ENCODE assay signal across 1 cellular context in the genomic region with DNA sequence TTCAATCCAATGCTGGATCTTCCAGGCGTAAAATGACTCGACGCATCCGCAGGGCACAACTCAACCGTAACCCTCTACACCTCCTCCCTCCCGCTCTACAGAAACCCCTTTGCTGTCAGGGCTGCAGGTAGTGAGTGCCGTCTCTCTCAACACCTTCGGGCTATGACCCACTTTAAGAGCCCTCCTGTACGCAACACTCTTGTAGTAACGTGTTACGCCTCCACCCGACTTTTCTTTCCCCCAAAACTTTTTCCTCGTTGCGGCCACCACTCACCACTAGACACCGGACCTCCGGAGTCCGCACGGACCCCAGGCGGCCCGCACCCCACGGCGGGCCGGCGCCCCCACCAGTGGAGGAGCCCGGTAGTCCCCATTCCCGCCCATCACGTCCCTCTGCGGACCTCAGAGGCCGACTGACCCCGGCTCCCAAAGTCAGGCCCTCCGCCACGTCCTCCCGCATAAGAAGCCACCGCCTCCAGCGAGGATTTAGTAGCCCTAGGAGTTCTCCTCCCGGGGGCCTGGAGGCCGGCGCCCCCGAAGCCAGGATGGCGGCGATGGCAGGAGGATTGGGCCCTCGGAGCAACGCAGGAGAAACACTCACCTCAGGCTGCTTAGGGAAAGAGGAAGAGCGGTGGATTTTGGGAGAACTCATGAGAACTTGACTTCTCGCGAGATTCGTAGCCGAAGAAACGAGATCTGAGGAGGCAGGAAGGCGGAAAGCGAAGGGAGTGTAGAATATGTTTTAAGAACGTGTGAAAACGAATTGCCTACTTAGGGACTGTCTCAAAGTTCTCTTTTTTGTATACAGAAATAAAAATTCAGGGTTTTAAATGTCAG.
TF ChIP-seq lines count a peak whose summit lies in the region.

A gene (minus strand): TSS at position 609 of the 837 bp plus-strand sequence.

TF ChIP-seq in K562, 482 proteins besides CTCF, POLR2A, EP300 and RAD21 (continued from another document and continues in another):
- TF ChIP-seq, protein P1, sequence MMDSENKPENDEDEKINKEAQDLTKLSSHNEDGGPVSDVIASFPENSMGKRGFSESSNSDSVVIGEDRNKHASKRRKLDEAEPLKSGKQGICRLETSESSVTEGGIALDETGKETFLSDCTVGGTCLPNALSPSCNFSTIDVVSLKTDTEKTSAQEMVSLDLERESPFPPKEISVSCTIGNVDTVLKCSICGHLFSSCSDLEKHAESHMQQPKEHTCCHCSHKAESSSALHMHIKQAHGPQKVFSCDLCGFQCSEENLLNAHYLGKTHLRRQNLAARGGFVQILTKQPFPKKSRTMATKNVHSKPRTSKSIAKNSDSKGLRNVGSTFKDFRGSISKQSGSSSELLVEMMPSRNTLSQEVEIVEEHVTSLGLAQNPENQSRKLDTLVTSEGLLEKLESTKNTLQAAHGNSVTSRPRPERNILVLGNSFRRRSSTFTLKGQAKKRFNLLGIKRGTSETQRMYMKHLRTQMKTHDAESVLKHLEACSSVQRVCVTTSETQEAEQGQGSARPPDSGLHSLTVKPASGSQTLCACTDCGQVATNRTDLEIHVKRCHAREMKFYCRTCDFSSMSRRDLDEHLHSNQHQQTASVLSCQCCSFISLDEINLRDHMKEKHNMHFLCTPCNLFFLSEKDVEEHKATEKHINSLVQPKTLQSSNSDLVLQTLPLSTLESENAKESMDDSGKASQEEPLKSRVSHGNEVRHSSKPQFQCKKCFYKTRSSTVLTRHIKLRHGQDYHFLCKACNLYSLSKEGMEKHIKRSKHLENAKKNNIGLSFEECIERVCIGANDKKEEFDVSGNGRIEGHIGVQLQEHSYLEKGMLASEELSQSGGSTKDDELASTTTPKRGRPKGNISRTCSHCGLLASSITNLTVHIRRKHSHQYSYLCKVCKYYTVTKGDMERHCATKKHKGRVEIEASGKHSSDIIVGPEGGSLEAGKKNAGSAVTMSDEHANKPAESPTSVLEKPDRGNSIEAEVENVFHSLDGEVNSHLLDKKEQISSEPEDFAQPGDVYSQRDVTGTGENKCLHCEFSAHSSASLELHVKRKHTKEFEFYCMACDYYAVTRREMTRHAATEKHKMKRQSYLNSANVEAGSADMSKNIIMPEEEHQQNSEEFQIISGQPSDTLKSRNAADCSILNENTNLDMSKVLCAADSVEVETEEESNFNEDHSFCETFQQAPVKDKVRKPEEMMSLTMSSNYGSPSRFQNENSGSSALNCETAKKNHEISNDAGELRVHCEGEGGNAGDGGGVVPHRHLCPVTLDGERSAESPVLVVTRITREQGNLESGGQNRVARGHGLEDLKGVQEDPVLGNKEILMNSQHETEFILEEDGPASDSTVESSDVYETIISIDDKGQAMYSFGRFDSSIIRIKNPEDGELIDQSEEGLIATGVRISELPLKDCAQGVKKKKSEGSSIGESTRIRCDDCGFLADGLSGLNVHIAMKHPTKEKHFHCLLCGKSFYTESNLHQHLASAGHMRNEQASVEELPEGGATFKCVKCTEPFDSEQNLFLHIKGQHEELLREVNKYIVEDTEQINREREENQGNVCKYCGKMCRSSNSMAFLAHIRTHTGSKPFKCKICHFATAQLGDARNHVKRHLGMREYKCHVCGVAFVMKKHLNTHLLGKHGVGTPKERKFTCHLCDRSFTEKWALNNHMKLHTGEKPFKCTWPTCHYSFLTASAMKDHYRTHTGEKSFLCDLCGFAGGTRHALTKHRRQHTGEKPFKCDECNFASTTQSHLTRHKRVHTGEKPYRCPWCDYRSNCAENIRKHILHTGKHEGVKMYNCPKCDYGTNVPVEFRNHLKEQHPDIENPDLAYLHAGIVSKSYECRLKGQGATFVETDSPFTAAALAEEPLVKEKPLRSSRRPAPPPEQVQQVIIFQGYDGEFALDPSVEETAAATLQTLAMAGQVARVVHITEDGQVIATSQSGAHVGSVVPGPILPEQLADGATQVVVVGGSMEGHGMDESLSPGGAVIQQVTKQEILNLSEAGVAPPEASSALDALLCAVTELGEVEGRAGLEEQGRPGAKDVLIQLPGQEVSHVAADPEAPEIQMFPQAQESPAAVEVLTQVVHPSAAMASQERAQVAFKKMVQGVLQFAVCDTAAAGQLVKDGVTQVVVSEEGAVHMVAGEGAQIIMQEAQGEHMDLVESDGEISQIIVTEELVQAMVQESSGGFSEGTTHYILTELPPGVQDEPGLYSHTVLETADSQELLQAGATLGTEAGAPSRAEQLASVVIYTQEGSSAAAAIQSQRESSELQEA (IDR thresholded peaks at IDR 0.05; ENCODE audit: low read depth): no peak
- TF ChIP-seq, protein P2, sequence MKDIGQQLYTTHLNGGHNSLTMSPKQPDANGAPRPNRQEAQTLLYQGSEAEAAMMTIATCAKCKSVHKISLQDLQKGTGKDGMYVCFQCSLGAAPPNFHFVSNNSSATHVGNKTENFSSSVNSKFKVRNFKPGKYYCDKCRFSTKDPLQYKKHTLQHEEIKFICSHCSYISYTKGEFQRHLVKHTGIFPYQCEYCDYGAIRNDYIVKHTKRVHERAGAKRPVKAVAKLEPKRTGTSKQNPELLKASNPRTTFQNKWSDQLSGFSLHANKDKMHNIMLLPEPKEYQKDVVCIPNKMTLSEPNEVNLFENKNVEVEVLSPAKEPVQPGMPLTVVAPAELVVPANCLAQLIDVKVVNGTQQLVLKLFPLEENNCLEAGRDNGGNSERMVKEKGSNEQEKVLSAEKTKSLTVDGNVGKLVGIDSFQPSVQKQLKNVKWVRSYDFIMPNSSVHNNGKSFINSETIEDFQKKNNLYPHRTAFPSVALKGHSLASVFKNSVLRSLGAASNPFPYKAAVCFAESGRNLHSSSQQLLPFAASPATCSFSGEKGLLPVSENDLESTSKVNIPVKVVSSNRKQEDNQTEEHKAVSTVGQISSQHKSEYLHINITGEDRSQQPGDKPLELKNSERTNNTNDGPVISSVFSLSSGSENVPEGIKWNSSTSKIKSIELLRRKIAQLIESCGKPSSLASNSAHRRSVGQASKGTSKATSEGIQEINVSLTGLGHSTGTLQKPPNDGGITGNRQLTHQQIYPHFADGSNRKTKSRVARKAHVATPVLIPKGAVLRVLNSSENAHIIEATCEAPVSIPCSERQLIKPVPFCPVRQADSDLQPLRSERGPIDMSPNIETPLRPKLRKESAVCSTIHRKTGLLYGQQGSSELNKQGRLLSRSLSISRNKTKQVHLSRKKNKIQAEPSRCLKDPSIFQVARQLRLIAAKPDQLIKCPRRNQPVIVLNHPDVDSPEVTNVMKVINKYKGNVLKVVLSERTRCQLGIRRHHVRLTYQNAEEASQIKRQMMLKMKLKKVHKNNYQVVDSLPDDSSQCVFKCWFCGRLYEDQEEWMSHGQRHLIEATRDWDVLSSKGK (CRISPR knock-in tag; IDR thresholded peaks at IDR 0.05): no peak
- TF ChIP-seq ZNF224 (CRISPR knock-in tag; IDR thresholded peaks at IDR 0.05): no peak
- no peak for TF ChIP-seq YBX1 (IDR thresholded peaks at IDR 0.05)
- TF ChIP-seq, protein P3, sequence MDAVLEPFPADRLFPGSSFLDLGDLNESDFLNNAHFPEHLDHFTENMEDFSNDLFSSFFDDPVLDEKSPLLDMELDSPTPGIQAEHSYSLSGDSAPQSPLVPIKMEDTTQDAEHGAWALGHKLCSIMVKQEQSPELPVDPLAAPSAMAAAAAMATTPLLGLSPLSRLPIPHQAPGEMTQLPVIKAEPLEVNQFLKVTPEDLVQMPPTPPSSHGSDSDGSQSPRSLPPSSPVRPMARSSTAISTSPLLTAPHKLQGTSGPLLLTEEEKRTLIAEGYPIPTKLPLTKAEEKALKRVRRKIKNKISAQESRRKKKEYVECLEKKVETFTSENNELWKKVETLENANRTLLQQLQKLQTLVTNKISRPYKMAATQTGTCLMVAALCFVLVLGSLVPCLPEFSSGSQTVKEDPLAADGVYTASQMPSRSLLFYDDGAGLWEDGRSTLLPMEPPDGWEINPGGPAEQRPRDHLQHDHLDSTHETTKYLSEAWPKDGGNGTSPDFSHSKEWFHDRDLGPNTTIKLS (IDR thresholded peaks at IDR 0.05; ENCODE audit: borderline replicate concordance, low read depth): peak; percentile 83; the same call in 1 of the 2 replicates
- TF ChIP-seq ZNF121 (CRISPR knock-in tag; conservative IDR thresholded peaks at IDR 0.05): no peak
- TF ChIP-seq KLF6 (CRISPR knock-in tag; IDR thresholded peaks at IDR 0.05; ENCODE audit: borderline replicate concordance): no peak
- no peak for TF ChIP-seq CEBPG (CRISPR knock-in tag; IDR thresholded peaks at IDR 0.05)
- TF ChIP-seq CEBPG (tag; conservative IDR thresholded peaks at IDR 0.05 in 1 of 2, IDR thresholded peaks at IDR 0.05 in 1 of 2): no peak
- no peak for TF ChIP-seq RBM15 (IDR thresholded peaks at IDR 0.05; ENCODE audit: insufficient read depth, low read length)
- no peak for TF ChIP-seq ZNF41 (CRISPR knock-in tag; conservative IDR thresholded peaks at IDR 0.05)
- TF ChIP-seq MCM5 (IDR thresholded peaks at IDR 0.05; ENCODE audit: low read depth): no peak
- no peak for TF ChIP-seq BDP1 (IDR thresholded peaks at IDR 0.05; ENCODE audit: insufficient read depth, insufficient read length)
- TF ChIP-seq, protein P4, sequence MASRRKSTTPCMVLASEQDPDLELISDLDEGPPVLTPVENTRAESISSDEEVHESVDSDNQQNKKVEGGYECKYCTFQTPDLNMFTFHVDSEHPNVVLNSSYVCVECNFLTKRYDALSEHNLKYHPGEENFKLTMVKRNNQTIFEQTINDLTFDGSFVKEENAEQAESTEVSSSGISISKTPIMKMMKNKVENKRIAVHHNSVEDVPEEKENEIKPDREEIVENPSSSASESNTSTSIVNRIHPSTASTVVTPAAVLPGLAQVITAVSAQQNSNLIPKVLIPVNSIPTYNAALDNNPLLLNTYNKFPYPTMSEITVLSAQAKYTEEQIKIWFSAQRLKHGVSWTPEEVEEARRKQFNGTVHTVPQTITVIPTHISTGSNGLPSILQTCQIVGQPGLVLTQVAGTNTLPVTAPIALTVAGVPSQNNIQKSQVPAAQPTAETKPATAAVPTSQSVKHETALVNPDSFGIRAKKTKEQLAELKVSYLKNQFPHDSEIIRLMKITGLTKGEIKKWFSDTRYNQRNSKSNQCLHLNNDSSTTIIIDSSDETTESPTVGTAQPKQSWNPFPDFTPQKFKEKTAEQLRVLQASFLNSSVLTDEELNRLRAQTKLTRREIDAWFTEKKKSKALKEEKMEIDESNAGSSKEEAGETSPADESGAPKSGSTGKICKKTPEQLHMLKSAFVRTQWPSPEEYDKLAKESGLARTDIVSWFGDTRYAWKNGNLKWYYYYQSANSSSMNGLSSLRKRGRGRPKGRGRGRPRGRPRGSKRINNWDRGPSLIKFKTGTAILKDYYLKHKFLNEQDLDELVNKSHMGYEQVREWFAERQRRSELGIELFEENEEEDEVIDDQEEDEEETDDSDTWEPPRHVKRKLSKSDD (conservative IDR thresholded peaks at IDR 0.05; ENCODE audit: low read length): peak; percentile 98
- TF ChIP-seq, protein P5, sequence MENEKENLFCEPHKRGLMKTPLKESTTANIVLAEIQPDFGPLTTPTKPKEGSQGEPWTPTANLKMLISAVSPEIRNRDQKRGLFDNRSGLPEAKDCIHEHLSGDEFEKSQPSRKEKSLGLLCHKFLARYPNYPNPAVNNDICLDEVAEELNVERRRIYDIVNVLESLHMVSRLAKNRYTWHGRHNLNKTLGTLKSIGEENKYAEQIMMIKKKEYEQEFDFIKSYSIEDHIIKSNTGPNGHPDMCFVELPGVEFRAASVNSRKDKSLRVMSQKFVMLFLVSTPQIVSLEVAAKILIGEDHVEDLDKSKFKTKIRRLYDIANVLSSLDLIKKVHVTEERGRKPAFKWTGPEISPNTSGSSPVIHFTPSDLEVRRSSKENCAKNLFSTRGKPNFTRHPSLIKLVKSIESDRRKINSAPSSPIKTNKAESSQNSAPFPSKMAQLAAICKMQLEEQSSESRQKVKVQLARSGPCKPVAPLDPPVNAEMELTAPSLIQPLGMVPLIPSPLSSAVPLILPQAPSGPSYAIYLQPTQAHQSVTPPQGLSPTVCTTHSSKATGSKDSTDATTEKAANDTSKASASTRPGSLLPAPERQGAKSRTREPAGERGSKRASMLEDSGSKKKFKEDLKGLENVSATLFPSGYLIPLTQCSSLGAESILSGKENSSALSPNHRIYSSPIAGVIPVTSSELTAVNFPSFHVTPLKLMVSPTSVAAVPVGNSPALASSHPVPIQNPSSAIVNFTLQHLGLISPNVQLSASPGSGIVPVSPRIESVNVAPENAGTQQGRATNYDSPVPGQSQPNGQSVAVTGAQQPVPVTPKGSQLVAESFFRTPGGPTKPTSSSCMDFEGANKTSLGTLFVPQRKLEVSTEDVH (IDR thresholded peaks at IDR 0.05; ENCODE audit: low read depth, partially characterized antibody): no peak
- TF ChIP-seq, protein P6, sequence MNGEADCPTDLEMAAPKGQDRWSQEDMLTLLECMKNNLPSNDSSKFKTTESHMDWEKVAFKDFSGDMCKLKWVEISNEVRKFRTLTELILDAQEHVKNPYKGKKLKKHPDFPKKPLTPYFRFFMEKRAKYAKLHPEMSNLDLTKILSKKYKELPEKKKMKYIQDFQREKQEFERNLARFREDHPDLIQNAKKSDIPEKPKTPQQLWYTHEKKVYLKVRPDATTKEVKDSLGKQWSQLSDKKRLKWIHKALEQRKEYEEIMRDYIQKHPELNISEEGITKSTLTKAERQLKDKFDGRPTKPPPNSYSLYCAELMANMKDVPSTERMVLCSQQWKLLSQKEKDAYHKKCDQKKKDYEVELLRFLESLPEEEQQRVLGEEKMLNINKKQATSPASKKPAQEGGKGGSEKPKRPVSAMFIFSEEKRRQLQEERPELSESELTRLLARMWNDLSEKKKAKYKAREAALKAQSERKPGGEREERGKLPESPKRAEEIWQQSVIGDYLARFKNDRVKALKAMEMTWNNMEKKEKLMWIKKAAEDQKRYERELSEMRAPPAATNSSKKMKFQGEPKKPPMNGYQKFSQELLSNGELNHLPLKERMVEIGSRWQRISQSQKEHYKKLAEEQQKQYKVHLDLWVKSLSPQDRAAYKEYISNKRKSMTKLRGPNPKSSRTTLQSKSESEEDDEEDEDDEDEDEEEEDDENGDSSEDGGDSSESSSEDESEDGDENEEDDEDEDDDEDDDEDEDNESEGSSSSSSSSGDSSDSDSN (IDR thresholded peaks at IDR 0.05; ENCODE audit: borderline replicate concordance in 1 of 2, low read depth in 2 of 2, low read length in 2 of 2): 0 out of 4 replicates have a peak, but pooled peaks of 1 of the 2 experiments have one; percentile 30
- TF ChIP-seq RFX5 (IDR thresholded peaks at IDR 0.05; ENCODE audit: low read depth, low read length): no peak
- no peak for TF ChIP-seq XRCC3 (IDR thresholded peaks at IDR 0.05)
- no peak for TF ChIP-seq HDGF (IDR thresholded peaks at IDR 0.05)
- TF ChIP-seq, protein P7, sequence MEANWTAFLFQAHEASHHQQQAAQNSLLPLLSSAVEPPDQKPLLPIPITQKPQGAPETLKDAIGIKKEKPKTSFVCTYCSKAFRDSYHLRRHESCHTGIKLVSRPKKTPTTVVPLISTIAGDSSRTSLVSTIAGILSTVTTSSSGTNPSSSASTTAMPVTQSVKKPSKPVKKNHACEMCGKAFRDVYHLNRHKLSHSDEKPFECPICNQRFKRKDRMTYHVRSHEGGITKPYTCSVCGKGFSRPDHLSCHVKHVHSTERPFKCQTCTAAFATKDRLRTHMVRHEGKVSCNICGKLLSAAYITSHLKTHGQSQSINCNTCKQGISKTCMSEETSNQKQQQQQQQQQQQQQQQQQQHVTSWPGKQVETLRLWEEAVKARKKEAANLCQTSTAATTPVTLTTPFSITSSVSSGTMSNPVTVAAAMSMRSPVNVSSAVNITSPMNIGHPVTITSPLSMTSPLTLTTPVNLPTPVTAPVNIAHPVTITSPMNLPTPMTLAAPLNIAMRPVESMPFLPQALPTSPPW (CRISPR knock-in tag; IDR thresholded peaks at IDR 0.05): no peak; the same call in 1 of the 2 replicates
- TF ChIP-seq FOXM1 (IDR thresholded peaks at IDR 0.05; ENCODE audit: low read depth): no peak
- TF ChIP-seq FOXM1 (CRISPR knock-in tag; IDR thresholded peaks at IDR 0.05; ENCODE audit: low read depth): no peak
- TF ChIP-seq IRF2 (CRISPR knock-in tag; IDR thresholded peaks at IDR 0.05): no peak
